ENCODE assay signal across 26 cellular contexts in the genomic region with DNA sequence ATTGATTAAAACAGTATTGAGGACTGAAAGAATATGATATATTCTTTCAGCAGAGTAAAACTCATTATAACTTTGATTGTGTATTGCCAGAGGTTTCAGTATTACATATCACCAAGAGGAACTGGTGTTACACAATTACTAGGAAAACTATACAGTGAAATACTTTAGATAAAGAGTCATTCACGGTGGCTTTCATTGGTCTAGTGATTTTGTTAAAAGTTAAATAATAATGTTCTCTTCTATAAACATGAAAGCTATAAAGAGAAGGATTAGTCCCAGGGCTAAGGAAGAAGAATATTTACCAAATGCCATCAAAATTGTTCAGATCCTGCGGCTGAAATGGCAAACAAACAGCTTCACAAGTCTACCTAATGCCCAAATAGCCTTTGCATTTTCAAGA.
DNase-seq lines count a peak whose midpoint lies in the region; ATAC-seq and TF ChIP-seq lines count a peak whose summit lies in the region.
"Had no signal": no experiment of that assay in that cellular context is flagged by ENCODE, and none has a peak within 500 bp of the region (broad histone marks: within the 10 kb centered on the region; RNA-seq: fewer than 3 reads in every experiment).

No MANE protein-coding gene starts in this region.

- no peak for ATAC-seq in GM18520 (IDR thresholded peaks at IDR 0.05; ENCODE audit: unreplicated experiment)
- no peak for ATAC-seq in HG02588 (IDR thresholded peaks at IDR 0.05; ENCODE audit: unreplicated experiment)
- ATAC-seq: activated T-cell treated with anti-CD3 and anti-CD28 coated beads, Interleukin-2, amount 50 U/mL, for 4 hours; GM23338; naive thymus-derived CD4-positive, alpha-beta T cell; right cardiac atrium had no signal

- H3K9me3 ChIP-seq in SJSA1 (replicated peaks): no peaks in the 10 kb centered on the region
- H3K9me3 ChIP-seq in vagina: no peaks in the 10 kb centered on the region
- H3K9me3 ChIP-seq: Caco-2, ovary had no signal

- TF ChIP-seq POLR2A in vagina (IDR thresholded peaks at IDR 0.05): no peak

- H3K27ac Mint-ChIP-seq in mesothelial cell of epicardium: peak overlapping the region; percentile 33
- H3K27ac Mint-ChIP-seq: GM23338; naive thymus-derived CD4-positive, alpha-beta T cell; type B pancreatic cell had no signal

- H3K27ac ChIP-seq in SJSA1 (peak overlapping the region; percentile 40), vagina (no peak overlapping the region)
- H3K27ac ChIP-seq: BLaER1 treated with 17β-estradiol and CSF1 and Interleukin-3, amounts not matched to agents 10 nM and 100 nM; ovary had no signal

- H3K9me3 Mint-ChIP-seq in mesothelial cell of epicardium: no peaks in the 10 kb centered on the region
- H3K9me3 Mint-ChIP-seq: GM23338, type B pancreatic cell had no signal

- H3K36me3 Mint-ChIP-seq in mesothelial cell of epicardium: no peaks in the 10 kb centered on the region
- H3K36me3 Mint-ChIP-seq: naive thymus-derived CD4-positive, alpha-beta T cell had no signal

- DNase-seq in ELR (ENCODE audit: low read depth) (peak; percentile 42), SJSA1 (ENCODE audit: low read depth in 1 of 2, low spot score in 2 of 2) (peak in 1 of 2 experiments; percentile 61), fibroblast of gingiva (ENCODE audit: low read depth) (peak; percentile 18), mesothelial cell of epicardium (ENCODE audit: low spot score in 2 of 2, unreplicated experiment in 2 of 2) (no peak), vagina (ENCODE audit: extremely low spot score in 2 of 2) (no peak)
- no peak for DNase-seq in activated CD4-positive, alpha-beta T cell treated with anti-CD3 and anti-CD28 coated beads, Interleukin-2, amount 50 U/mL, for 48 hours
- DNase-seq: activated CD4-positive, alpha-beta T cell treated with anti-CD3 and anti-CD28 coated beads for 1 hour; activated naive CD4-positive, alpha-beta T cell treated with Interleukin-2 at 50 U/mL for 16 hours; activated T-cell treated with anti-CD3 and anti-CD28 coated beads, Interleukin-2, amount 50 U/mL, for 4 hours; anterior cingulate cortex; central memory CD4-positive, alpha-beta T cell; erythroblast; naive thymus-derived CD4-positive, alpha-beta T cell; NCI-H1417; NCI-H524 treated with DMSO at 0.1 percent for 48 hours; ovary; right cardiac atrium; SHP77 treated with DMSO at 0.1 percent for 48 hours; stimulated activated CD4-positive, alpha-beta T cell treated with anti-CD3 and anti-CD28 coated beads, Interleukin-15, amount 100 ng/mL, for 24 hours; T-helper 1 cell had no signal

- no peak overlapping the region for H3K4me3 Mint-ChIP-seq in mesothelial cell of epicardium
- H3K4me3 Mint-ChIP-seq: activated T-cell treated with anti-CD3 and anti-CD28 coated beads, Interleukin-2, amount 50 U/mL, for 4 hours; GM23338; naive thymus-derived CD4-positive, alpha-beta T cell; type B pancreatic cell had no signal

- no peaks in the 10 kb centered on the region for H3K27me3 Mint-ChIP-seq in mesothelial cell of epicardium (ENCODE audit: low read depth)
- H3K27me3 Mint-ChIP-seq: naive thymus-derived CD4-positive, alpha-beta T cell; type B pancreatic cell had no signal

- no peaks in the 10 kb centered on the region for H3K27me3 ChIP-seq in SJSA1 (replicated peaks)
- H3K27me3 ChIP-seq in vagina: no peaks in the 10 kb centered on the region
- H3K27me3 ChIP-seq: BLaER1 treated with 17β-estradiol and CSF1 and Interleukin-3, amounts not matched to agents 10 nM and 100 nM; ovary had no signal

- H3K36me3 ChIP-seq in SJSA1 (no peaks in the 10 kb centered on the region; the same call in 1 of the 2 replicates), vagina (no peaks in the 10 kb centered on the region)
- H3K36me3 ChIP-seq: BLaER1 treated with 17β-estradiol and CSF1 and Interleukin-3, amounts not matched to agents 10 nM and 100 nM; ovary had no signal

- H3K4me1 ChIP-seq in SJSA1 (replicated peaks): peaks cover 37% of the 10 kb centered on the region
- no peaks in the 10 kb centered on the region for H3K4me1 ChIP-seq in vagina
- H3K4me1 ChIP-seq: BLaER1 treated with 17β-estradiol and CSF1 and Interleukin-3, amounts not matched to agents 10 nM and 100 nM had no signal

- H3K4me3 ChIP-seq in SJSA1 (no peak overlapping the region), vagina (no peak overlapping the region)
- H3K4me3 ChIP-seq: BLaER1 treated with 17β-estradiol and CSF1 and Interleukin-3, amounts not matched to agents 10 nM and 100 nM; GM23338; ovary had no signal

- TF ChIP-seq CTCF in mesothelial cell of epicardium (IDR thresholded peaks at IDR 0.05; ENCODE audit: unreplicated experiment) (no peak), vagina (IDR thresholded peaks at IDR 0.05) (no peak)

- peaks cover 31% of the 10 kb centered on the region for H3K4me1 Mint-ChIP-seq in mesothelial cell of epicardium
- H3K4me1 Mint-ChIP-seq: GM23338 had no signal

- intact Hi-C loops in vagina (cut with DNase I): no loop called here

Comparison
In these comparisons a context has a peak if more than half of its experiments do, and no peak if none do; other contexts are left out.
1. DNase-seq: peak in ELR (single experiment) and fibroblast of gingiva (single experiment); none in mesothelial cell of epicardium (0 of 2), vagina (0 of 2) and activated CD4-positive, alpha-beta T cell treated with anti-CD3 and anti-CD28 coated beads, Interleukin-2, amount 50 U/mL, for 48 hours (0 of 2).